ENCODE assay signal across 10 cellular contexts in genomic region chr17:50155115-50155819, GRCh38. TPM values are rescaled to one million over a fixed set of nuclear protein-coding genes. Genes with fewer than 3 reads are reported as not detected.
DNase-seq lines count a peak whose midpoint lies in the region; ATAC-seq and TF ChIP-seq lines count a peak whose summit lies in the region.
"Had no signal": no experiment of that assay in that cellular context is flagged by ENCODE, and none has a peak within 500 bp of the region (broad histone marks: within the 10 kb centered on the region; RNA-seq: fewer than 3 reads in every experiment).

No MANE protein-coding gene starts in this region.

- WGBS in suprapubic skin, result 65% methylated on average over 8 of the region's 8 CpGs

- ATAC-seq in RWPE2 (ENCODE audit: low read depth) (no peak), GM19328 (IDR thresholded peaks at IDR 0.05; ENCODE audit: unreplicated experiment) (no peak)
- ATAC-seq: activated CD4-positive, CD25-positive, alpha-beta regulatory T cell treated with anti-CD3 and anti-CD28 coated beads, Interleukin-2, amount 50 U/mL, for 24 hours had no signal

- peak overlapping the region; percentile 13 to 99 (median 78) for H3K27ac Mint-ChIP-seq in IgD-negative memory B cell

- TF ChIP-seq EP300 in suprapubic skin (IDR thresholded peaks at IDR 0.05), result no peak

- no peak for DNase-seq in RWPE2 (ENCODE audit: low spot score)
- DNase-seq in hepatic stellate cell (ENCODE audit: low spot score), result peak; percentile 78
- no peak for DNase-seq in suprapubic skin (ENCODE audit: low spot score in 2 of 2)
- DNase-seq in LoVo (ENCODE audit: low spot score), result no peak
- DNase-seq in AG08395 (ENCODE audit: low spot score), result no peak
- DNase-seq: central memory CD4-positive, alpha-beta T cell; NCI-H524 had no signal

- peaks cover 30% of the 10 kb centered on the region for H3K4me1 ChIP-seq in RWPE2 (ENCODE audit: insufficient read depth, poor library complexity, severe bottlenecking)
- H3K4me1 ChIP-seq in suprapubic skin, result peaks cover 55% of the 10 kb centered on the region

- H3K27me3 ChIP-seq in RWPE2 (ENCODE audit: insufficient read depth, poor library complexity, severe bottlenecking), result no peaks in the 10 kb centered on the region
- no peaks in the 10 kb centered on the region for H3K27me3 ChIP-seq in suprapubic skin

- no peak for TF ChIP-seq POLR2A in suprapubic skin (IDR thresholded peaks at IDR 0.05)

- H3K9me3 ChIP-seq in RWPE2 (ENCODE audit: severe bottlenecking) (no peaks in the 10 kb centered on the region), suprapubic skin (no peaks in the 10 kb centered on the region)

- TF ChIP-seq CTCF in RWPE2 (IDR thresholded peaks at IDR 0.05; ENCODE audit: poor library complexity, severe bottlenecking), result no peak
- TF ChIP-seq CTCF in suprapubic skin (IDR thresholded peaks at IDR 0.05), result no peak

- H3K27me3 Mint-ChIP-seq in IgD-negative memory B cell, result no peaks in the 10 kb centered on the region

- H3K36me3 ChIP-seq in RWPE2 (ENCODE audit: low read depth) (no peaks in the 10 kb centered on the region), suprapubic skin (no peaks in the 10 kb centered on the region)

- H3K36me3 Mint-ChIP-seq in IgD-negative memory B cell, result no peaks in the 10 kb centered on the region

- H3K4me3 Mint-ChIP-seq in IgD-negative memory B cell, result peak overlapping the region in 2 of 4 donors; percentile 45 to 55

- H3K9me3 Mint-ChIP-seq in IgD-negative memory B cell, result no peaks in the 10 kb centered on the region

- H3K4me3 ChIP-seq in RWPE2 (ENCODE audit: severe bottlenecking) (no peak overlapping the region), suprapubic skin (no peak overlapping the region)

- H3K27ac ChIP-seq in RWPE2 (ENCODE audit: poor library complexity, severe bottlenecking), result peak overlapping the region; percentile 95
- peak overlapping the region; percentile 81 for H3K27ac ChIP-seq in suprapubic skin

- peaks cover 4 to 23% (median 11%) of the 10 kb centered on the region in 3 donors for H3K4me1 Mint-ChIP-seq in IgD-negative memory B cell

RNA-seq across cellular contexts. Expression of gene PPP1R9B, which starts 4.8 kb away (rescaled TPM):
- polyA plus RNA-seq in IgD-negative memory B cell, result 4.2 TPM
- 10 to 100 TPM; 21.5 to 26.2 (median 23.7) TPM for total RNA-seq in suprapubic skin

RNA-seq across cellular contexts. Expression of gene SGCA, which starts 10.5 kb away (rescaled TPM):
- polyA plus RNA-seq in IgD-negative memory B cell, result 2.9 TPM
- 1 to 10 TPM; 2.1 to 5.8 (median 4.0) TPM for total RNA-seq in suprapubic skin

RNA-seq across cellular contexts. Expression of gene SAMD14, which starts 25.3 kb away (rescaled TPM):
- polyA plus RNA-seq in IgD-negative memory B cell, result 0.15 TPM
- total RNA-seq in suprapubic skin, result under 1 TPM in 1 of 4 donors, not detected in 3; 0.68 TPM

RNA-seq across cellular contexts. Expression of gene COL1A1, which starts 46.2 kb away (rescaled TPM):
- 0.74 TPM for polyA plus RNA-seq in IgD-negative memory B cell
- total RNA-seq in suprapubic skin, result 10 to 100 TPM; 19.2 to 56.8 (median 33.1) TPM
